In genomic region chr6:89084542-89084941, GRCh38 we compare ENCODE assay signal across 12 cellular contexts. TPM values are rescaled to one million over a fixed set of nuclear protein-coding genes. Genes with fewer than 3 reads are reported as not detected.
A peak's percentile ranks its signal among the peaks of the same experiment; 100 is the strongest.
DNase-seq lines count a peak whose midpoint lies in the region; ATAC-seq and TF ChIP-seq lines count a peak whose summit lies in the region.
"Had no signal": no experiment of that assay in that cellular context is flagged by ENCODE, and none has a peak within 500 bp of the region (broad histone marks: within the 10 kb centered on the region; RNA-seq: fewer than 3 reads in every experiment).

No MANE protein-coding gene starts in this region.

- BruUV-seq in HCT116 (replicated peaks; lab: Mats Ljungman, UMichigan) = no TSS peak

- H3K36me3 Mint-ChIP-seq in brain (peaks cover 48% of the 10 kb centered on the region), natural killer cell (peaks cover 16% of the 10 kb centered on the region)

- no peak for DNase-seq in HCT116 (ENCODE audit: low read depth, low spot score)
- DNase-seq in natural killer cell = no peak
- DNase-seq in NCI-H1417 (lab: John Stamatoyannopoulos, UW) = no peak
- DNase-seq in NCI-H526 treated with DMSO at 0.1 percent for 48 hours (lab: John Stamatoyannopoulos, UW) = no peak
- DNase-seq in HAP-1 (ENCODE audit: low spot score in 2 of 2) = no peak
- DNase-seq in activated effector memory CD4-positive, alpha-beta T cell treated with anti-CD3 and anti-CD28 coated beads, Interleukin-2, amount 50 U/mL, for 16 hours = no peak
- DNase-seq: C1 segment of cervical spinal cord, colonic mucosa, left cardiac atrium had no signal

- no peak overlapping the region for H3K9ac ChIP-seq in HCT116 (ENCODE audit: low read length)

- 0 out of 2 replicates have a peak overlapping the region, but pooled peaks have one; percentile 14 for H3K4me2 ChIP-seq in HCT116 (ENCODE audit: low read length)

- H3K9me2 ChIP-seq in HCT116 (ENCODE audit: insufficient read depth) = no peaks in the 10 kb centered on the region

- no peak for TF ChIP-seq POLR2A in HCT116 (IDR thresholded peaks at IDR 0.05; ENCODE audit: borderline replicate concordance, extremely low read depth, insufficient read depth, insufficient read length)

- no peak for TF ChIP-seq CTCF in HCT116 (IDR thresholded peaks at IDR 0.05 in 2 of 3, conservative IDR thresholded peaks at IDR 0.05 in 1 of 3; ENCODE audit: borderline replicate concordance in 1 of 3, insufficient read depth in 1 of 3, low read depth in 2 of 3, low read length in 2 of 3)
- no peak for TF ChIP-seq CTCF in brain (conservative IDR thresholded peaks at IDR 0.05)
- TF ChIP-seq CTCF in natural killer cell (IDR thresholded peaks at IDR 0.05) = no peak

- H3K9me3 ChIP-seq in HCT116 (ENCODE audit: control insufficient read depth in 1 of 2, insufficient read depth in 1 of 2, low read depth in 1 of 2, low read length in 2 of 2) (no peaks in the 10 kb centered on the region), HAP-1 (no peaks in the 10 kb centered on the region)
- H3K9me3 ChIP-seq: colonic mucosa had no signal

- H3K4me3 Mint-ChIP-seq in brain (peak overlapping the region; percentile 69 to 90 (median 87)), natural killer cell (peak overlapping the region; percentile 51)

- peak overlapping the region; percentile 14 to 97 (median 80) for H3K27ac Mint-ChIP-seq in brain
- peak overlapping the region; percentile 99 for H3K27ac Mint-ChIP-seq in natural killer cell

- in situ Hi-C loops in HAP-1 (cut with MboI; ENCODE audit: low sequenced_read_pairs) = no loop called here

- H3K79me2 ChIP-seq in ACC112 (ENCODE audit: control insufficient read depth, insufficient read depth, low read length, unreplicated experiment) (peaks cover 43% of the 10 kb centered on the region), HCT116 (ENCODE audit: insufficient read depth, low read length) (peaks cover 20% of the 10 kb centered on the region)

- peaks cover 0 to 3% (median 0%) of the 10 kb centered on the region in 5 experiments for H3K9me3 Mint-ChIP-seq in brain
- H3K9me3 Mint-ChIP-seq in natural killer cell = no peaks in the 10 kb centered on the region

- no peak overlapping the region for H2AFZ ChIP-seq in ACC112 (ENCODE audit: low read length, unreplicated experiment)
- H2AFZ ChIP-seq in HCT116 (ENCODE audit: low read depth, low read length, poor library complexity, severe bottlenecking) = no peak overlapping the region

- H3K27me3 Mint-ChIP-seq in brain = peaks cover 12% of the 10 kb centered on the region
- no peaks in the 10 kb centered on the region for H3K27me3 Mint-ChIP-seq in natural killer cell (ENCODE audit: low read depth in 2 of 2)

- H4K20me1 ChIP-seq in HCT116 (ENCODE audit: insufficient read depth) = no peaks in the 10 kb centered on the region

- H3K4me3 ChIP-seq in ACC112 (ENCODE audit: low read depth, low read length) = peak overlapping the region; percentile 96; the same call in 1 of the 2 replicates
- no peak overlapping the region for H3K4me3 ChIP-seq in HCT116 (replicated peaks in 1 of 2; ENCODE audit: low read depth in 1 of 2, low read length in 2 of 2)
- no peak overlapping the region for H3K4me3 ChIP-seq in HAP-1

- RAD21 ChIA-PET in HCT116 (lab: Charles Lee; ENCODE audit: low non-redundant PET in 1 of 2, low total read pairs in 2 of 2, uncharacterized antibody in 2 of 2, unreplicated experiment in 2 of 2) = no interaction called here

- ATAC-seq in HCT116 (no peak), natural killer cell (no peak)
- ATAC-seq: left cardiac atrium had no signal

- H3K4me1 Mint-ChIP-seq in brain (peaks cover 55% of the 10 kb centered on the region), natural killer cell (peaks cover 71 to 81% of the 10 kb centered on the region in 2 donors)

- POLR2A ChIA-PET in HCT116 (lab: Charles Lee) = interaction anchor here (1.0 kb wide), 1 partner anchor 59 kb away, joined by 3 read pairs; no protein-coding TSS in a partner anchor

- H3K36me3 ChIP-seq in ACC112 (ENCODE audit: insufficient read depth, low read length) (peaks cover 37% of the 10 kb centered on the region), HCT116 (ENCODE audit: control insufficient read depth in 1 of 2, insufficient read depth in 2 of 2, low read length in 2 of 2) (peaks cover 6 to 20% of the 10 kb centered on the region in 2 experiments; a peak in 3 of 4 replicates), HAP-1 (replicated peaks) (peaks cover 11% of the 10 kb centered on the region)

- H3K4me1 ChIP-seq in ACC112 (ENCODE audit: control insufficient read depth, insufficient read depth, low read length, unreplicated experiment) (peaks cover 5% of the 10 kb centered on the region), HCT116 (ENCODE audit: control insufficient read depth in 1 of 2, insufficient read depth in 2 of 2, low read length in 2 of 2) (peaks cover 0 to 22% of the 10 kb centered on the region in 2 experiments; a peak in 2 of 4 replicates), HAP-1 (peaks cover 12% of the 10 kb centered on the region)
- H3K4me1 ChIP-seq: colonic mucosa had no signal

- intact Hi-C loops in HCT116 (cut with micrococcal nuclease) = no loop called here
- intact Hi-C loops in natural killer cell (cut with micrococcal nuclease) = loop anchor here (5.0 to 10.0 kb wide), 4 partner anchors 33 to 1932 kb away; partner anchors contain the start of genes AKIRIN2, CFAP206 and SRSF12

- H3K27ac ChIP-seq in ACC112 (ENCODE audit: low read depth, low read length) = no peak overlapping the region
- no peak overlapping the region for H3K27ac ChIP-seq in HCT116 (ENCODE audit: low read depth, low read length)
- H3K27ac ChIP-seq: colonic mucosa had no signal

- CTCF ChIA-PET in HCT116 (lab: Charles Lee) = interaction anchor here (1.1 kb wide), 1 partner anchor 102 kb away, joined by 4 read pairs; no protein-coding TSS in a partner anchor

- no peak for TF ChIP-seq RAD21 in HCT116 (IDR thresholded peaks at IDR 0.05; ENCODE audit: low read depth)

- H3K27me3 ChIP-seq in ACC112 (ENCODE audit: insufficient read depth, low read length) (no peaks in the 10 kb centered on the region), HCT116 (ENCODE audit: insufficient read depth, low read length) (no peaks in the 10 kb centered on the region), HAP-1 (ENCODE audit: low read depth) (no peaks in the 10 kb centered on the region)
- H3K27me3 ChIP-seq: colonic mucosa had no signal

TF ChIP-seq in HCT116, 20 proteins besides CTCF, POLR2A, EP300 and RAD21:
- TF ChIP-seq JUND (IDR thresholded peaks at IDR 0.05) = no peak

RNA-seq across cellular contexts. Expression of gene PNRC1, which starts 4.0 kb away (rescaled TPM):
- total RNA-seq in HCT116 (2021; ENCODE audit: unreplicated experiment) (66.8 TPM), natural killer cell (100 to 1,000 TPM; 695 to 970 (median 712) TPM)
- polyA plus RNA-seq in HCT116 (2012) = 27.9 and 40.8 TPM in 2 replicates
- polyA plus RNA-seq in brain (ENCODE audit: insufficient read depth, low read depth, low replicate concordance) = 100 TPM

RNA-seq across cellular contexts. Expression of gene SRSF12, which starts 33.3 kb away (rescaled TPM):
- total RNA-seq in HCT116 (2021; ENCODE audit: unreplicated experiment) = not detected
- not detected in 2 replicates for polyA plus RNA-seq in HCT116 (2012)
- polyA plus RNA-seq in brain (ENCODE audit: insufficient read depth, low read depth, low replicate concordance) = 5.8 TPM
- total RNA-seq in natural killer cell = under 1 TPM; 0.07 to 0.45 (median 0.45) TPM
- total RNA-seq: OCI-LY7 had no signal

Comparison
In these comparisons a context has a peak if more than half of its experiments do, and no peak if none do; other contexts are left out.
1. RNA of gene PNRC1, which starts 4.0 kb away (total RNA-seq): 695 to 970 TPM in natural killer cell; 66.8 TPM in HCT116 (single experiment); every median in the first group is over 10 times any median in the second.